31 cellular contexts compared by ENCODE assay signal in the genomic region with DNA sequence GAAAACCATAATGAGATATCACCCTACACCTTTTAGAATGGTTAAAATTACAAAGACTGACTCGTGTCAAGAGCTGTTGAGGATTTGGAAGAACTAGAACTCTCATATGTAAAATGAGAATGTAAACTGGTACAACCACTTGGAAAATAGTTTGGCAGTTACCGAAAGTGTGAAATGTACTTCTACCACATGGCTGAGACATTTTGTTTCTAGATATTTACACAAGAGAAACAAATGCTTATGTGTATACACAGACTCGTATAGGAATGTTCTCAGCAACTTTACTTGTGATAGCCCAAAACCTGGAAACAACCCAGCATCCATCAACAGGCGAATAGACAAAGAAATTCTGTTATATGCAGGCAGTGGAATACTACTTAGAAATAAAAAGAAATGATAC.
"Had no signal": no experiment of that assay in that cellular context is flagged by ENCODE, and none has a peak within 500 bp of the region (broad histone marks: within the 10 kb centered on the region; RNA-seq: fewer than 3 reads in every experiment).

No MANE protein-coding gene starts in this region.

- ATAC-seq: activated CD4-positive, CD25-positive, alpha-beta regulatory T cell treated with anti-CD3 and anti-CD28 coated beads, Interleukin-2, amount 50 U/mL, for 24 hours; activated naive CD8-positive, alpha-beta T cell treated with anti-CD3 and anti-CD28 coated beads, Interleukin-2, amount 50 U/mL, for 24 hours; activated T-cell treated with anti-CD3 and anti-CD28 coated beads, Interleukin-2, amount 50 U/mL, for 4 hours; PC-3; WTC11 had no signal

- H3K27me3 ChIP-seq: brain microvascular endothelial cell, Peyer's patch, SJSA1 had no signal

- H3K27ac ChIP-seq: brain microvascular endothelial cell, Peyer's patch, SJSA1 had no signal

- H3K9me3 ChIP-seq: Peyer's patch, SJSA1, SK-N-SH had no signal

- H3K9me2 ChIP-seq: SK-N-SH had no signal

- H3K9ac ChIP-seq: SK-N-SH had no signal

- DNase-seq: activated CD4-positive, alpha-beta memory T cell treated with anti-CD3 and anti-CD28 coated beads for 36 hours; activated CD4-positive, alpha-beta T cell treated with anti-CD3 and anti-CD28 coated beads for 4 hours; activated CD4-positive, alpha-beta T cell treated with anti-CD3 and anti-CD28 coated beads, Interleukin-2, amount 50 U/mL, for 1 hour; activated CD8-positive, alpha-beta memory T cell treated with anti-CD3 and anti-CD28 coated beads, Interleukin-2, amount 50 U/mL, for 4 hours; activated gamma-delta T cell treated with Interleukin-2 at 50 U/mL for 16 hours; activated naive CD4-positive, alpha-beta T cell treated with anti-CD3 and anti-CD28 coated beads for 36 hours; activated naive CD8-positive, alpha-beta T cell treated with anti-CD3 and anti-CD28 coated beads, Interleukin-2, amount 50 U/mL, for 24 hours; activated T-cell treated with anti-CD3 and anti-CD28 coated beads for 4 hours; activated T-cell treated with anti-CD3 and anti-CD28 coated beads, Interleukin-2, amount 50 U/mL, for 4 hours; aorta; brain microvascular endothelial cell; central memory CD4-positive, alpha-beta T cell; Kasumi-1; KG1; NCI-H1105 treated with DMSO at 0.1 percent for 48 hours; NCI-H146; NCI-H187; NCI-H2081 treated with DMSO at 0.1 percent for 48 hours; NCI-H345; NCI-H524 treated with DMSO at 0.1 percent for 48 hours; NK-92 treated with Interleukin-12 subunit alpha and Interleukin-12 subunit beta, amount 100 ng/mL, for 24 hours; PC-3; Peyer's patch; RPMI8226; SHP77 treated with DMSO at 0.1 percent for 48 hours; SK-N-SH had no signal

- H3K4me3 ChIP-seq: Peyer's patch, SJSA1 had no signal

- FAIRE-seq: colon, TTC549 had no signal

- H3K36me3 ChIP-seq: brain microvascular endothelial cell, Peyer's patch, SJSA1 had no signal

- H3K4me1 ChIP-seq: Peyer's patch, SJSA1 had no signal

- H3K4me2 ChIP-seq: SK-N-SH had no signal
